Comparison of ENCODE assay signal across 13 cellular contexts in genomic region chr22:46040471-46041465, GRCh38.
DNase-seq lines count a peak whose midpoint lies in the region; ATAC-seq, FAIRE-seq and TF ChIP-seq lines count a peak whose summit lies in the region.
"Had no signal": no experiment of that assay in that cellular context is flagged by ENCODE, and none has a peak within 500 bp of the region (broad histone marks: within the 10 kb centered on the region; RNA-seq: fewer than 3 reads in every experiment).

No MANE protein-coding gene starts in this region.

- no peak for TF ChIP-seq CTCF in keratinocyte (optimal IDR thresholded peaks at IDR 0.05 in 1 of 3, IDR thresholded peaks at IDR 0.05 in 1 of 3, conservative IDR thresholded peaks at IDR 0.05 in 1 of 3; ENCODE audit: extremely low read depth in 1 of 3, insufficient read depth in 2 of 3, low read length in 3 of 3)

- H3K4me1 Mint-ChIP-seq in T-helper 17 cell: peaks cover 17% of the 10 kb centered on the region

- H3K27ac ChIP-seq in keratinocyte (ENCODE audit: control insufficient read depth, insufficient read depth, low read length): peak overlapping the region; percentile 93
- peak overlapping the region; percentile 54 for H3K27ac ChIP-seq in subcutaneous abdominal adipose tissue (ENCODE audit: low read depth, low read length)

- H3K27me3 Mint-ChIP-seq in T-helper 17 cell: no peaks in the 10 kb centered on the region

- H3K36me3 ChIP-seq in keratinocyte (ENCODE audit: control insufficient read depth in 2 of 2, extremely low read depth in 1 of 2, insufficient read depth in 2 of 2, low read length in 2 of 2): no peaks in the 10 kb centered on the region
- no peaks in the 10 kb centered on the region for H3K36me3 ChIP-seq in subcutaneous abdominal adipose tissue (ENCODE audit: control insufficient read depth in 5 of 5, insufficient read depth in 5 of 5, low read length in 5 of 5)

- no peaks in the 10 kb centered on the region for H3K27me3 ChIP-seq in keratinocyte (ENCODE audit: control insufficient read depth, extremely low read depth, insufficient read depth, low read length)
- no peaks in the 10 kb centered on the region for H3K27me3 ChIP-seq in subcutaneous abdominal adipose tissue (ENCODE audit: control insufficient read depth in 5 of 5, insufficient read depth in 4 of 5, low read length in 5 of 5)

- H3K9ac ChIP-seq in keratinocyte (ENCODE audit: control insufficient read depth, extremely low read depth, insufficient read depth, low read length) (peak overlapping the region; percentile 93), subcutaneous abdominal adipose tissue (ENCODE audit: low read length in 5 of 5) (peak overlapping the region in 1 of 5 donors; percentile 41)

- dilution Hi-C loops in keratinocyte (cut with MboI; ENCODE audit: extremely low pct_ligation_motif_present, low sequenced_read_pairs): no loop called here

- DNase-seq in NCI-H146 (lab: John Stamatoyannopoulos, UW) (peak; percentile 34), NCI-H146 treated with DMSO at 0.1 percent for 48 hours (lab: John Stamatoyannopoulos, UW; ENCODE audit: unreplicated experiment) (no peak), T-helper 17 cell (no peak), keratinocyte (ENCODE audit: low read depth, low spot score) (no peak), EL (no peak), GM12892 (ENCODE audit: insufficient read length) (no peak), HTR-8/SVneo (ENCODE audit: insufficient read length, low spot score) (no peak)
- DNase-seq: GDM1, HCEC 1CT, NCI-H1436 had no signal

- TF ChIP-seq POLR2A in GM12892 (IDR thresholded peaks at IDR 0.05; ENCODE audit: low read depth, low read length): no peak

- no peaks in the 10 kb centered on the region for H3K9me1 ChIP-seq in keratinocyte (ENCODE audit: control insufficient read depth, extremely low read depth, insufficient read depth, low read length)

- H3K79me2 ChIP-seq in keratinocyte (ENCODE audit: control insufficient read depth, insufficient read depth, low read length): peaks cover 53% of the 10 kb centered on the region

- no peaks in the 10 kb centered on the region for H3K36me3 Mint-ChIP-seq in T-helper 17 cell (ENCODE audit: low read depth)

- no peak for ATAC-seq in T-helper 17 cell
- ATAC-seq: activated naive CD4-positive, alpha-beta T cell treated with anti-CD3 and anti-CD28 coated beads, Interleukin-2, amount 50 U/mL, for 72 hours had no signal

- H3K4me2 ChIP-seq in keratinocyte (ENCODE audit: control insufficient read depth, extremely low read depth, insufficient read depth, low read depth, low read length): peak overlapping the region; percentile 99

- peak overlapping the region; percentile 82 for H2AFZ ChIP-seq in keratinocyte (ENCODE audit: control insufficient read depth, low read length)

- H3K9me3 ChIP-seq in T-helper 17 cell (ENCODE audit: control insufficient read depth, low read length, poor library complexity, severe bottlenecking): no peaks in the 10 kb centered on the region
- no peaks in the 10 kb centered on the region for H3K9me3 ChIP-seq in keratinocyte (ENCODE audit: control insufficient read depth, low read depth, low read length)
- H3K9me3 ChIP-seq in subcutaneous abdominal adipose tissue (ENCODE audit: control insufficient read depth in 5 of 5, low read length in 5 of 5): no peaks in the 10 kb centered on the region

- FAIRE-seq in keratinocyte (lab: Jason Lieb, UNC): peak; percentile 49
- no peak for FAIRE-seq in GM12892 (lab: Jason Lieb, UNC)
- FAIRE-seq in HTR-8/SVneo (lab: Jason Lieb, UNC): no peak
- FAIRE-seq: endothelial cell of umbilical vein had no signal

- peak overlapping the region; percentile 32 for H3K27ac Mint-ChIP-seq in T-helper 17 cell

- peak overlapping the region; percentile 1 to 68 (median 60) for H3K4me3 ChIP-seq in keratinocyte (ENCODE audit: control insufficient read depth in 2 of 3, extremely low read depth in 1 of 3, insufficient read depth in 2 of 3, low read depth in 1 of 3, low read length in 3 of 3)
- no peak overlapping the region for H3K4me3 ChIP-seq in subcutaneous abdominal adipose tissue (ENCODE audit: low read depth in 1 of 5, low read length in 5 of 5)

- no peak overlapping the region for H3K4me3 Mint-ChIP-seq in T-helper 17 cell

- H3K4me1 ChIP-seq in keratinocyte (ENCODE audit: control insufficient read depth, extremely low read depth, insufficient read depth, low read length) (peaks cover 85% of the 10 kb centered on the region), subcutaneous abdominal adipose tissue (ENCODE audit: control insufficient read depth in 5 of 5, insufficient read depth in 5 of 5, low read length in 5 of 5) (peaks cover 9 to 75% (median 53%) of the 10 kb centered on the region in 5 donors)

- no peaks in the 10 kb centered on the region for H4K20me1 ChIP-seq in keratinocyte (ENCODE audit: control insufficient read depth, extremely low read depth, insufficient read depth, low read length)

Comparison
In these comparisons a context has a peak if more than half of its experiments do, and no peak if none do; other contexts are left out.
1. H3K4me3 ChIP-seq: peak in keratinocyte (3 of 3); none in subcutaneous abdominal adipose tissue (0 of 5).